In genomic region chr2:210003394-210003793, GRCh38 we compare ENCODE assay signal across 8 cellular contexts. TPM values are rescaled to one million over a fixed set of nuclear protein-coding genes. Genes with fewer than 3 reads are reported as not detected.
DNase-seq lines count a peak whose midpoint lies in the region; ATAC-seq, FAIRE-seq and TF ChIP-seq lines count a peak whose summit lies in the region.

No MANE protein-coding gene starts in this region.

- no peaks in the 10 kb centered on the region for H3K27me3 Mint-ChIP-seq in astrocyte (ENCODE audit: low read depth, unreplicated experiment)

- no peaks in the 10 kb centered on the region for H3K36me3 Mint-ChIP-seq in astrocyte (ENCODE audit: low read depth, unreplicated experiment)

- CTCF ChIA-PET in IMR-90 (lab: Yijun Ruan, JAX) = interaction anchor here (1.1 kb wide), 1 partner anchor 192 kb away, joined by 3 read pairs; no protein-coding TSS in a partner anchor

- no peak for FAIRE-seq in astrocyte (lab: Jason Lieb, UNC)

- H2AFZ ChIP-seq in IMR-90 (replicated peaks; ENCODE audit: low read length, poor library complexity) (no peak overlapping the region), astrocyte (ENCODE audit: low read depth, low read length) (no peak overlapping the region)

- H3K27me3 ChIP-seq in IMR-90 (ENCODE audit: control insufficient read depth, insufficient read depth, low read length) (no peaks in the 10 kb centered on the region), astrocyte (ENCODE audit: insufficient read depth, low read length) (no peaks in the 10 kb centered on the region), lower lobe of right lung (ENCODE audit: low read depth) (no peaks in the 10 kb centered on the region)

- no peak overlapping the region for H4K5ac ChIP-seq in IMR-90 (ENCODE audit: low read depth, low read length)

- no peak overlapping the region for H2AK5ac ChIP-seq in IMR-90 (ENCODE audit: low read depth, low read length)

- BruUV-seq in IMR-90 (replicated peaks; lab: Mats Ljungman, UMichigan) = no TSS peak

- H3K9me3 ChIP-seq in IMR-90 (ENCODE audit: control insufficient read depth, insufficient read depth, low read length) (no peaks in the 10 kb centered on the region), astrocyte (ENCODE audit: insufficient read depth, low read depth, low read length) (no peaks in the 10 kb centered on the region), lower lobe of right lung (no peaks in the 10 kb centered on the region)

- WGBS in IMR-90 (ENCODE audit: extremely low coverage in 2 of 2, insufficient read length in 1 of 2), 2 experiments = no CpG with 5 or more reads among the region's 1 CpG

- DNase-seq in IMR-90 = no peak
- no peak for DNase-seq in astrocyte (ENCODE audit: low read depth)
- no peak for DNase-seq in lower lobe of right lung
- DNase-seq in NCI-H2029 treated with DMSO at 0.1 percent for 48 hours (lab: John Stamatoyannopoulos, UW) = no peak
- DNase-seq in NCI-H2227 treated with DMSO at 0.1 percent for 48 hours (lab: John Stamatoyannopoulos, UW) = no peak

- H3K9me1 ChIP-seq in IMR-90 (ENCODE audit: insufficient read depth, low read length) = no peaks in the 10 kb centered on the region

- H3K14ac ChIP-seq in IMR-90 (replicated peaks; ENCODE audit: low read depth, low read length) = no peak overlapping the region; the same call in 1 of the 2 replicates

- H2BK120ac ChIP-seq in IMR-90 (ENCODE audit: low read depth, low read length) = no peak overlapping the region

- H3K79me2 ChIP-seq in astrocyte (ENCODE audit: insufficient read depth, low read length) = peaks cover 60% of the 10 kb centered on the region

- peaks cover 5% of the 10 kb centered on the region for H3K4me1 ChIP-seq in IMR-90 (ENCODE audit: control insufficient read depth, insufficient read depth, low read length)
- peaks cover 3% of the 10 kb centered on the region for H3K4me1 ChIP-seq in astrocyte (ENCODE audit: insufficient read depth, low read length)
- peaks cover 50% of the 10 kb centered on the region for H3K4me1 ChIP-seq in lower lobe of right lung

- H4K20me1 ChIP-seq in IMR-90 (ENCODE audit: insufficient read depth, low read length) (peaks cover 3% of the 10 kb centered on the region; the same call in 1 of the 2 replicates), astrocyte (ENCODE audit: insufficient read depth, low read length) (peaks cover 40% of the 10 kb centered on the region)

- TF ChIP-seq CTCF in 22Rv1 (IDR thresholded peaks at IDR 0.05) (no peak), IMR-90 (conservative IDR thresholded peaks at IDR 0.05; ENCODE audit: low read depth, low read length) (no peak), astrocyte (IDR thresholded peaks at IDR 0.05; ENCODE audit: insufficient read depth, low read depth, low read length) (no peak), lower lobe of right lung (IDR thresholded peaks at IDR 0.05) (no peak)

- H3K4me1 Mint-ChIP-seq in astrocyte (ENCODE audit: low read depth, unreplicated experiment) = peaks cover 34% of the 10 kb centered on the region

- intact Hi-C loops in IMR-90 (cut with micrococcal nuclease) = no loop called here
- intact Hi-C loops in lower lobe of right lung (cut with DNase I) = no loop called here

- peaks cover 3 to 23% of the 10 kb centered on the region in 2 experiments; a peak in 3 of 4 replicates for H3K79me1 ChIP-seq in IMR-90 (ENCODE audit: low read depth in 1 of 2, low read length in 2 of 2)

- H3K4me2 ChIP-seq in IMR-90 (ENCODE audit: low read depth, low read length) (peak overlapping the region; percentile 97), astrocyte (ENCODE audit: low read length) (peak overlapping the region; percentile 89)

- H3K18ac ChIP-seq in IMR-90 (ENCODE audit: low read depth, low read length) = no peak overlapping the region

- H2BK20ac ChIP-seq in IMR-90 (ENCODE audit: low read depth, low read length) = no peak overlapping the region

- 0 out of 2 replicates have a peak overlapping the region, but pooled peaks have one; percentile 46 for H3K23ac ChIP-seq in IMR-90 (ENCODE audit: low read depth, low read length)

- no peak overlapping the region for H3K4ac ChIP-seq in IMR-90 (ENCODE audit: low read depth, low read length)

- H2BK5ac ChIP-seq in IMR-90 (ENCODE audit: low read depth, low read length, poor library complexity, severe bottlenecking) = no peak overlapping the region

- in situ Hi-C loops in IMR-90 (cut with MboI; ENCODE audit: low sequenced_read_pairs) = no loop called here

- ATAC-seq in IMR-90 (ENCODE audit: low read depth) = no peak
- ATAC-seq in lower lobe of right lung = no peak
- no peak for ATAC-seq in GM21447 (IDR thresholded peaks at IDR 0.05; ENCODE audit: unreplicated experiment)
- no peak for ATAC-seq in GM18858 (IDR thresholded peaks at IDR 0.05; ENCODE audit: unreplicated experiment)

- POLR2A ChIA-PET in IMR-90 (lab: Charles Lee; ENCODE audit: unreplicated experiment) = no interaction called here

- TF ChIP-seq RAD21 in IMR-90 (IDR thresholded peaks at IDR 0.05; ENCODE audit: low read length) = no peak

- no peak for TF ChIP-seq POLR2A in IMR-90 (IDR thresholded peaks at IDR 0.05; ENCODE audit: low read depth, low read length)

- dilution Hi-C loops in IMR-90 (cut with HindIII; ENCODE audit: low sequenced_read_pairs, unreplicated experiment) = no loop called here

- no peak overlapping the region for H4K91ac ChIP-seq in IMR-90 (ENCODE audit: insufficient read depth, low read depth, low read length)

- peak overlapping the region; percentile 89; the same call in 1 of the 2 replicates for H3K9ac ChIP-seq in IMR-90 (ENCODE audit: low read depth, low read length)
- peak overlapping the region; percentile 95 for H3K9ac ChIP-seq in astrocyte (ENCODE audit: low read length)

- H3K56ac ChIP-seq in IMR-90 (ENCODE audit: extremely low read depth, insufficient read depth, low read length) = no peak overlapping the region

- H3K27ac Mint-ChIP-seq in astrocyte (ENCODE audit: unreplicated experiment) = peak overlapping the region; percentile 87

- H3K4me3 ChIP-seq in IMR-90 (ENCODE audit: insufficient read depth, low read depth, low read length) (peak overlapping the region; percentile 94), astrocyte (ENCODE audit: insufficient read depth, low read depth, low read length) (peak overlapping the region; percentile 89), lower lobe of right lung (peak overlapping the region; percentile 81)

- peaks cover 4% of the 10 kb centered on the region for H3K36me3 ChIP-seq in IMR-90 (ENCODE audit: control insufficient read depth, insufficient read depth, low read length)
- peaks cover 7% of the 10 kb centered on the region for H3K36me3 ChIP-seq in astrocyte (ENCODE audit: insufficient read depth, low read length)
- peaks cover 2% of the 10 kb centered on the region for H3K36me3 ChIP-seq in lower lobe of right lung

- H4K8ac ChIP-seq in IMR-90 (ENCODE audit: low read depth in 2 of 2, low read length in 2 of 2) = no peak overlapping the region; a peak in 1 of 4 replicates

- H2BK15ac ChIP-seq in IMR-90 (ENCODE audit: low read depth, low read length) = no peak overlapping the region

- no peaks in the 10 kb centered on the region for H3K9me3 Mint-ChIP-seq in astrocyte (ENCODE audit: unreplicated experiment)

- peak overlapping the region; percentile 67; the same call in 1 of the 2 replicates for H3K27ac ChIP-seq in 22Rv1
- H3K27ac ChIP-seq in IMR-90 (ENCODE audit: insufficient read depth, low read length) = no peak overlapping the region
- H3K27ac ChIP-seq in astrocyte (ENCODE audit: low read depth, low read length) = no peak overlapping the region
- peak overlapping the region; percentile 82 for H3K27ac ChIP-seq in lower lobe of right lung

- peak overlapping the region; percentile 96 for H3K4me3 Mint-ChIP-seq in astrocyte (ENCODE audit: unreplicated experiment)

- H2AK9ac ChIP-seq in IMR-90 (replicated peaks; ENCODE audit: low read depth, low read length, poor library complexity) = no peak overlapping the region

TF ChIP-seq in IMR-90, 13 proteins besides CTCF, POLR2A, EP300 and RAD21:
- peak; percentile 25; the same call in 1 of the 2 replicates for TF ChIP-seq CEBPB (IDR thresholded peaks at IDR 0.05; ENCODE audit: low read depth, low read length)
- TF ChIP-seq MXI1 (IDR thresholded peaks at IDR 0.05; ENCODE audit: borderline replicate concordance, low read depth, low read length) = no peak
- TF ChIP-seq NFE2L2 (IDR thresholded peaks at IDR 0.05; ENCODE audit: low read depth, low read length) = no peak
- TF ChIP-seq FOS (IDR thresholded peaks at IDR 0.05; ENCODE audit: low read depth, low read length) = no peak
- TF ChIP-seq BHLHE40 (IDR thresholded peaks at IDR 0.05; ENCODE audit: low read depth, low read length) = no peak
- no peak for TF ChIP-seq CHD1 (IDR thresholded peaks at IDR 0.05; ENCODE audit: low read depth, low read length)
- no peak for TF ChIP-seq USF2 (IDR thresholded peaks at IDR 0.05; ENCODE audit: low read depth, low read length)
TF ChIP-seq in IMR-90: peak in this region for 1.

RNA-seq across cellular contexts. Expression of gene RPE, which starts 1.0 kb away (rescaled TPM):
- total RNA-seq in IMR-90 (2012; rRNA removed) (114 and 339 TPM in 2 replicates), astrocyte (62.1 and 67.9 TPM in 2 replicates), lower lobe of right lung (45.1 TPM)
- polyA plus RNA-seq in IMR-90 (2012; rRNA removed) = 55.3 and 66.7 TPM in 2 replicates
- polyA plus RNA-seq in IMR-90 (2012; cell fraction: cytosol; rRNA removed) = 62.9 and 103 TPM in 2 replicates
- polyA plus RNA-seq in IMR-90 (2012; cell fraction: nucleus; rRNA removed; ENCODE audit: low replicate concordance) = 30.8 and 44.0 TPM in 2 replicates

Comparison
In these comparisons a context has a peak if more than half of its experiments do, and no peak if none do; other contexts are left out.
1. H3K27ac ChIP-seq: peak in 22Rv1 (single experiment) and lower lobe of right lung (single experiment); none in IMR-90 (single experiment) and astrocyte (single experiment).
2. Peak in every context shown above with its lines, with median percentiles within 50 percentile points of each other: H3K4me3 ChIP-seq.